ENCODE assay signal across 9 cellular contexts in the genomic region with DNA sequence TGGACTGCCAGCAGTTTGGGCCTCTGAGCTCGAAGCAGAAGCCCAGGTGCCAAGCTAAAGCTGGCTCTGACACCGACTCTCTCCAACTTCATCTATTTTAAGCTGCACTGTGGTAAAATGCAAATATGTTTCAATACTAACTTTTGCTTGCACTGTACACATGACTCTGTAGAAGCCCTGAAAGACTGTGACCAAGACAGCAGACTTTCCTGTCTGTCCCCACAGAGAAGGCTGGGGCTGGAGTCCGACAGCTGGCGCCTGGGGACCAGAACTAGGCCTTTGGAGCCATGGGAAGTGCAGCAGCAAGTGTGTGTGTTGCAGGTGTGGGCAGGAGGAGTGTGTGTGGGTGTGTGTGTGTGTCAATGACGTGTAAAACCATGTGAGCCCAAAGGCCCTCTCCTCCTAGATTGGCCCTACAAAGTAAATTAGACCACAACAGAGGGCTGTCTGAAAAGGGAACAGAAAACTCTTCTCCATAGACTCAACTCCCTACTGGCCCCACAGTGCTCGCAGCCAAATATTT. TPM values are rescaled to one million over a fixed set of nuclear protein-coding genes. Genes with fewer than 3 reads are reported as not detected.
DNase-seq lines count a peak whose midpoint lies in the region; ATAC-seq and TF ChIP-seq lines count a peak whose summit lies in the region.
"Had no signal": no experiment of that assay in that cellular context is flagged by ENCODE, and none has a peak within 500 bp of the region (broad histone marks: within the 10 kb centered on the region; RNA-seq: fewer than 3 reads in every experiment).

No MANE protein-coding gene starts in this region.

- no peaks in the 10 kb centered on the region for H3K4me1 Mint-ChIP-seq in central memory CD8-positive, alpha-beta T cell
- no peaks in the 10 kb centered on the region for H3K4me1 Mint-ChIP-seq in glutamatergic neuron (ENCODE audit: low read depth, unreplicated experiment)
- H3K4me1 Mint-ChIP-seq in CD4-positive, alpha-beta memory T cell = no peaks in the 10 kb centered on the region

- no peak for DNase-seq in central memory CD8-positive, alpha-beta T cell (ENCODE audit: low spot score in 2 of 2)
- DNase-seq in esophagus squamous epithelium (lab: John Stamatoyannopoulos, UW) (no peak), glutamatergic neuron (no peak), COR-L47 (lab: John Stamatoyannopoulos, UW) (no peak)
- DNase-seq in CD4-positive, alpha-beta memory T cell = no peak

- POLR2A ChIA-PET in CD4-positive, alpha-beta memory T cell (lab: Charles Lee; ENCODE audit: partially characterized antibody) = no interaction called here

- TF ChIP-seq CTCF in esophagus squamous epithelium (IDR thresholded peaks at IDR 0.05) (no peak), glutamatergic neuron (IDR thresholded peaks at IDR 0.05; ENCODE audit: partially characterized antibody, unreplicated experiment) (no peak)

- H3K36me3 ChIP-seq in esophagus squamous epithelium = peaks cover 70 to 100% (median 82%) of the 10 kb centered on the region in 3 donors
- H3K36me3 ChIP-seq in CD4-positive, alpha-beta memory T cell (ENCODE audit: insufficient read depth, low read length) = peaks cover 89% of the 10 kb centered on the region

- no peak for TF ChIP-seq POLR2A in esophagus squamous epithelium (IDR thresholded peaks at IDR 0.05)

- no peaks in the 10 kb centered on the region for H3K9me3 Mint-ChIP-seq in central memory CD8-positive, alpha-beta T cell
- H3K9me3 Mint-ChIP-seq in glutamatergic neuron (ENCODE audit: unreplicated experiment) = no peaks in the 10 kb centered on the region
- no peaks in the 10 kb centered on the region for H3K9me3 Mint-ChIP-seq in CD4-positive, alpha-beta memory T cell

- H3K36me3 Mint-ChIP-seq in central memory CD8-positive, alpha-beta T cell (ENCODE audit: insufficient read depth) = peaks cover 51% of the 10 kb centered on the region
- H3K36me3 Mint-ChIP-seq in glutamatergic neuron (ENCODE audit: unreplicated experiment) = peaks cover 3% of the 10 kb centered on the region
- peaks cover 38 to 85% of the 10 kb centered on the region in 2 donors for H3K36me3 Mint-ChIP-seq in CD4-positive, alpha-beta memory T cell

- H3K4me3 ChIP-seq in esophagus squamous epithelium = no peak overlapping the region
- H3K4me3 ChIP-seq in CD4-positive, alpha-beta memory T cell (ENCODE audit: low read length in 2 of 2) = no peak overlapping the region

- peak overlapping the region; percentile 76 for H3K27ac Mint-ChIP-seq in central memory CD8-positive, alpha-beta T cell (ENCODE audit: low read depth)
- H3K27ac Mint-ChIP-seq in glutamatergic neuron (ENCODE audit: unreplicated experiment) = no peak overlapping the region
- peak overlapping the region in 1 of 7 donors; percentile 8 for H3K27ac Mint-ChIP-seq in CD4-positive, alpha-beta memory T cell

- H3K4me1 ChIP-seq in esophagus squamous epithelium = no peaks in the 10 kb centered on the region
- no peaks in the 10 kb centered on the region for H3K4me1 ChIP-seq in CD4-positive, alpha-beta memory T cell (ENCODE audit: insufficient read depth, low read length)

- intact Hi-C loops in esophagus squamous epithelium (cut with DNase I) = no loop called here
- intact Hi-C loops in CD4-positive, alpha-beta memory T cell (cut with micrococcal nuclease) = no loop called here

- H3K27ac ChIP-seq in esophagus squamous epithelium = no peak overlapping the region
- H3K27ac ChIP-seq in CD4-positive, alpha-beta memory T cell (ENCODE audit: low read depth, low read length) = no peak overlapping the region

- no peak overlapping the region for H3K4me3 Mint-ChIP-seq in central memory CD8-positive, alpha-beta T cell
- H3K4me3 Mint-ChIP-seq in glutamatergic neuron (ENCODE audit: unreplicated experiment) = no peak overlapping the region
- no peak overlapping the region for H3K4me3 Mint-ChIP-seq in CD4-positive, alpha-beta memory T cell

- no peaks in the 10 kb centered on the region for H3K9me3 ChIP-seq in esophagus squamous epithelium
- H3K9me3 ChIP-seq in CD4-positive, alpha-beta memory T cell (ENCODE audit: control insufficient read depth in 1 of 2, low read length in 2 of 2) = no peaks in the 10 kb centered on the region

- WGBS in esophagus squamous epithelium, 2 donors = 77 to 97% methylated on average over 5 to 6 of the region's 6 CpGs

- no peaks in the 10 kb centered on the region for H3K27me3 ChIP-seq in esophagus squamous epithelium
- H3K27me3 ChIP-seq in CD4-positive, alpha-beta memory T cell (ENCODE audit: insufficient read depth, low read length) = no peaks in the 10 kb centered on the region

- H3K27me3 Mint-ChIP-seq in central memory CD8-positive, alpha-beta T cell = no peaks in the 10 kb centered on the region
- H3K27me3 Mint-ChIP-seq in glutamatergic neuron (ENCODE audit: unreplicated experiment) = no peaks in the 10 kb centered on the region
- H3K27me3 Mint-ChIP-seq in CD4-positive, alpha-beta memory T cell = no peaks in the 10 kb centered on the region

- CTCF ChIA-PET in CD4-positive, alpha-beta memory T cell (lab: Charles Lee; ENCODE audit: partially characterized antibody) = no interaction called here

- ATAC-seq in GM18511 (IDR thresholded peaks at IDR 0.05; ENCODE audit: unreplicated experiment) (peak; percentile 97), GM21360 (IDR thresholded peaks at IDR 0.05; ENCODE audit: unreplicated experiment) (peak; percentile 85), HG03095 (IDR thresholded peaks at IDR 0.05; ENCODE audit: unreplicated experiment) (peak; percentile 88)
- ATAC-seq in central memory CD8-positive, alpha-beta T cell (replicated peaks; ENCODE audit: extremely low read depth, poor library complexity, severe bottlenecking) = no peak
- ATAC-seq: Panc1 had no signal

RNA-seq across cellular contexts. Expression of a gene that starts 16.4 kb away (rescaled TPM):
- total RNA-seq in esophagus squamous epithelium (10 to 100 TPM; 25.8 to 38.9 (median 32.0) TPM), glutamatergic neuron (ENCODE audit: unreplicated experiment) (57.2 TPM)
- 10 to 100 TPM; 66.2 to 71.3 TPM for total RNA-seq in CD4-positive, alpha-beta memory T cell
- 10 to 100 TPM; 12.4 to 24.7 TPM for polyA plus RNA-seq in CD4-positive, alpha-beta memory T cell
